21 cellular contexts compared by ENCODE assay signal in genomic region chr13:114090476-114090875, GRCh38. TPM values are rescaled to one million over a fixed set of nuclear protein-coding genes. Genes with fewer than 3 reads are reported as not detected.
DNase-seq lines count a peak whose midpoint lies in the region; ATAC-seq and TF ChIP-seq lines count a peak whose summit lies in the region.
"Had no signal": no experiment of that assay in that cellular context is flagged by ENCODE, and none has a peak within 500 bp of the region (broad histone marks: within the 10 kb centered on the region; RNA-seq: fewer than 3 reads in every experiment).

No MANE protein-coding gene starts in this region.

- TF ChIP-seq POLR2A in ovary (IDR thresholded peaks at IDR 0.05) = no peak

- H3K36me3 Mint-ChIP-seq in activated CD8-positive, alpha-beta T cell treated with anti-CD3 and anti-CD28 coated beads for 36 hours (ENCODE audit: low read depth) = peaks cover 48% of the 10 kb centered on the region
- H3K36me3 Mint-ChIP-seq in activated CD8-positive, alpha-beta T cell treated with anti-CD3 and anti-CD28 coated beads, Interleukin-2, amount 10 ng/mL, durations not matched to agents 7 days and 5 days (ENCODE audit: low read depth) = peaks cover 34% of the 10 kb centered on the region
- H3K36me3 Mint-ChIP-seq in central memory CD8-positive, alpha-beta T cell (ENCODE audit: insufficient read depth) = peaks cover 16% of the 10 kb centered on the region
- peaks cover 16% of the 10 kb centered on the region for H3K36me3 Mint-ChIP-seq in mesothelial cell of epicardium

- H3K4me1 ChIP-seq in ovary (ENCODE audit: insufficient read depth) = no peaks in the 10 kb centered on the region
- H3K4me1 ChIP-seq: gastroesophageal sphincter, uterus had no signal

- CTCF ChIA-PET in activated CD8-positive, alpha-beta T cell treated with anti-CD3 and anti-CD28 coated beads for 36 hours (lab: Charles Lee) = no interaction called here
- CTCF ChIA-PET in activated CD8-positive, alpha-beta T cell treated with anti-CD3 and anti-CD28 coated beads, Interleukin-2, amount 10 ng/mL, durations not matched to agents 7 days and 5 days (lab: Charles Lee) = interaction anchor here (1.2 kb wide), 1 partner anchor 19 kb away, joined by 6 read pairs; no protein-coding TSS in a partner anchor

- H3K27me3 ChIP-seq in HL-60 (ENCODE audit: insufficient read depth, poor library complexity, severe bottlenecking) (no peaks in the 10 kb centered on the region), ovary (no peaks in the 10 kb centered on the region)
- H3K27me3 ChIP-seq: gastroesophageal sphincter, uterus had no signal

- H3K4me1 Mint-ChIP-seq in activated CD8-positive, alpha-beta T cell treated with anti-CD3 and anti-CD28 coated beads for 36 hours (ENCODE audit: low read depth) = peaks cover 38% of the 10 kb centered on the region
- no peaks in the 10 kb centered on the region for H3K4me1 Mint-ChIP-seq in activated CD8-positive, alpha-beta T cell treated with anti-CD3 and anti-CD28 coated beads, Interleukin-2, amount 10 ng/mL, durations not matched to agents 7 days and 5 days (ENCODE audit: low read depth)
- peaks cover 51% of the 10 kb centered on the region for H3K4me1 Mint-ChIP-seq in central memory CD8-positive, alpha-beta T cell
- no peaks in the 10 kb centered on the region for H3K4me1 Mint-ChIP-seq in mesothelial cell of epicardium

- TF ChIP-seq CTCF in activated CD8-positive, alpha-beta T cell treated with anti-CD3 and anti-CD28 coated beads for 36 hours (IDR thresholded peaks at IDR 0.05) = no peak
- TF ChIP-seq CTCF in HL-60 (IDR thresholded peaks at IDR 0.05; ENCODE audit: insufficient read depth, low read length) (no peak), ovary (IDR thresholded peaks at IDR 0.05) (no peak), mesothelial cell of epicardium (IDR thresholded peaks at IDR 0.05; ENCODE audit: unreplicated experiment) (no peak)

- WGBS in ovary, 3 donors = 83 to 87% (median 87%) methylated on average over 11 of the region's 11 CpGs

- peak overlapping the region; percentile 77 for H3K27ac Mint-ChIP-seq in activated CD8-positive, alpha-beta T cell treated with anti-CD3 and anti-CD28 coated beads for 36 hours
- no peak overlapping the region for H3K27ac Mint-ChIP-seq in activated CD8-positive, alpha-beta T cell treated with anti-CD3 and anti-CD28 coated beads, Interleukin-2, amount 10 ng/mL, durations not matched to agents 7 days and 5 days
- peak overlapping the region; percentile 62 for H3K27ac Mint-ChIP-seq in central memory CD8-positive, alpha-beta T cell (ENCODE audit: low read depth)
- no peak overlapping the region for H3K27ac Mint-ChIP-seq in mesothelial cell of epicardium

- H3K27me3 Mint-ChIP-seq in activated CD8-positive, alpha-beta T cell treated with anti-CD3 and anti-CD28 coated beads for 36 hours = no peaks in the 10 kb centered on the region
- H3K27me3 Mint-ChIP-seq in activated CD8-positive, alpha-beta T cell treated with anti-CD3 and anti-CD28 coated beads, Interleukin-2, amount 10 ng/mL, durations not matched to agents 7 days and 5 days (ENCODE audit: low read depth) = no peaks in the 10 kb centered on the region
- H3K27me3 Mint-ChIP-seq in central memory CD8-positive, alpha-beta T cell = no peaks in the 10 kb centered on the region
- no peaks in the 10 kb centered on the region for H3K27me3 Mint-ChIP-seq in mesothelial cell of epicardium (ENCODE audit: low read depth)

- no peak for TF ChIP-seq EP300 in ovary (IDR thresholded peaks at IDR 0.05)

- peaks cover 35% of the 10 kb centered on the region for H3K9me3 Mint-ChIP-seq in activated CD8-positive, alpha-beta T cell treated with anti-CD3 and anti-CD28 coated beads for 36 hours
- peaks cover 44% of the 10 kb centered on the region for H3K9me3 Mint-ChIP-seq in activated CD8-positive, alpha-beta T cell treated with anti-CD3 and anti-CD28 coated beads, Interleukin-2, amount 10 ng/mL, durations not matched to agents 7 days and 5 days (ENCODE audit: insufficient read depth)
- peaks cover 18% of the 10 kb centered on the region for H3K9me3 Mint-ChIP-seq in central memory CD8-positive, alpha-beta T cell
- H3K9me3 Mint-ChIP-seq in mesothelial cell of epicardium = peaks cover 30% of the 10 kb centered on the region

- ATAC-seq in activated CD8-positive, alpha-beta T cell treated with anti-CD3 and anti-CD28 coated beads for 36 hours = peak; percentile 66
- no peak for ATAC-seq in activated CD8-positive, alpha-beta T cell treated with anti-CD3 and anti-CD28 coated beads, Interleukin-2, amount 10 ng/mL, durations not matched to agents 7 days and 5 days
- no peak for ATAC-seq in central memory CD8-positive, alpha-beta T cell (replicated peaks; ENCODE audit: extremely low read depth, poor library complexity, severe bottlenecking)
- no peak for ATAC-seq in GM18861 (IDR thresholded peaks at IDR 0.05; ENCODE audit: unreplicated experiment)
- ATAC-seq: gastroesophageal sphincter had no signal

- H3K27ac ChIP-seq in HL-60 (replicated peaks) (peak overlapping the region; percentile 50), ovary (no peak overlapping the region)
- H3K27ac ChIP-seq: gastroesophageal sphincter, SK-N-MC, uterus had no signal

- no peak overlapping the region for H3K4me3 ChIP-seq in HL-60 (replicated peaks; ENCODE audit: insufficient read depth, low read length)
- no peak overlapping the region for H3K4me3 ChIP-seq in ovary
- H3K4me3 ChIP-seq: gastroesophageal sphincter, SK-N-MC, uterus had no signal

- no peaks in the 10 kb centered on the region for H3K36me3 ChIP-seq in ovary
- H3K36me3 ChIP-seq: uterus had no signal

- no peak for DNase-seq in activated CD8-positive, alpha-beta T cell treated with anti-CD3 and anti-CD28 coated beads for 36 hours
- DNase-seq in activated CD8-positive, alpha-beta T cell treated with anti-CD3 and anti-CD28 coated beads, Interleukin-2, amount 10 ng/mL, durations not matched to agents 7 days and 5 days = no peak
- DNase-seq in HL-60 (ENCODE audit: low read depth in 1 of 2, low spot score in 1 of 2) = peak in 1 of 2 experiments; percentile 91
- no peak for DNase-seq in central memory CD8-positive, alpha-beta T cell (ENCODE audit: low spot score in 2 of 2)
- peak in 3 of 5 donors; percentile 9 to 14 (median 10) for DNase-seq in ovary
- DNase-seq in mesothelial cell of epicardium (ENCODE audit: low spot score in 2 of 2, unreplicated experiment in 2 of 2) = no peak
- no peak for DNase-seq in glomerular visceral epithelial cell (ENCODE audit: extremely low spot score)
- DNase-seq: activated CD8-positive, alpha-beta memory T cell treated with anti-CD3 and anti-CD28 coated beads, Interleukin-2, amount 50 U/mL, for 4 hours; amniotic stem cell; cerebellar nuclear complex; COR-L47; mesendoderm; NCI-H1436 treated with DMSO at 0.1 percent for 48 hours; NCI-H446; occipital lobe; small intestine; stimulated activated naive CD4-positive, alpha-beta T cell; uterus had no signal

- POLR2A ChIA-PET in activated CD8-positive, alpha-beta T cell treated with anti-CD3 and anti-CD28 coated beads for 36 hours (lab: Charles Lee) = interaction anchor here (1.0 kb wide), 1 partner anchor 36 kb away, joined by 3 read pairs; no protein-coding TSS in a partner anchor
- POLR2A ChIA-PET in activated CD8-positive, alpha-beta T cell treated with anti-CD3 and anti-CD28 coated beads, Interleukin-2, amount 10 ng/mL, durations not matched to agents 7 days and 5 days (lab: Charles Lee) = no interaction called here

- H3K4me3 Mint-ChIP-seq in activated CD8-positive, alpha-beta T cell treated with anti-CD3 and anti-CD28 coated beads for 36 hours = peak overlapping the region; percentile 16
- H3K4me3 Mint-ChIP-seq in activated CD8-positive, alpha-beta T cell treated with anti-CD3 and anti-CD28 coated beads, Interleukin-2, amount 10 ng/mL, durations not matched to agents 7 days and 5 days = no peak overlapping the region
- no peak overlapping the region for H3K4me3 Mint-ChIP-seq in central memory CD8-positive, alpha-beta T cell
- H3K4me3 Mint-ChIP-seq in mesothelial cell of epicardium = no peak overlapping the region

- no peaks in the 10 kb centered on the region for H3K9me3 ChIP-seq in ovary

- intact Hi-C loops in activated CD8-positive, alpha-beta T cell treated with anti-CD3 and anti-CD28 coated beads for 36 hours (cut with micrococcal nuclease) = no loop called here
- intact Hi-C loops in ovary (cut with DNase I) = no loop called here

RNA-seq across cellular contexts. Expression of gene RASA3, which starts 41.9 kb away (rescaled TPM):
- 10 to 100 TPM; 28.9 to 32.3 TPM for total RNA-seq in activated CD8-positive, alpha-beta T cell treated with anti-CD3 and anti-CD28 coated beads for 36 hours
- total RNA-seq in activated CD8-positive, alpha-beta T cell treated with anti-CD3 and anti-CD28 coated beads, Interleukin-2, amount 10 ng/mL, durations not matched to agents 7 days and 5 days = 10 to 100 TPM; 36.9 to 39.3 TPM
- 10 to 100 TPM in 3 of 7 donors, 1 to 10 TPM in 4; 5.4 to 16.9 (median 9.4) TPM for total RNA-seq in ovary
- polyA plus RNA-seq in ovary = 1 to 10 TPM; 6.8 to 9.8 TPM
- total RNA-seq in mesothelial cell of epicardium = 13.5 to 14.6 TPM (median 13.7 TPM) in 3 replicates

Comparison
In these comparisons a context has a peak if more than half of its experiments do, and no peak if none do; other contexts are left out.
1. H3K27ac Mint-ChIP-seq: peak in activated CD8-positive, alpha-beta T cell treated with anti-CD3 and anti-CD28 coated beads for 36 hours (single experiment) and central memory CD8-positive, alpha-beta T cell (single experiment); none in activated CD8-positive, alpha-beta T cell treated with anti-CD3 and anti-CD28 coated beads, Interleukin-2, amount 10 ng/mL, durations not matched to agents 7 days and 5 days (single experiment) and mesothelial cell of epicardium (single experiment).
2. DNase-seq: peak in ovary (3 of 5); none in activated CD8-positive, alpha-beta T cell treated with anti-CD3 and anti-CD28 coated beads for 36 hours (single experiment), activated CD8-positive, alpha-beta T cell treated with anti-CD3 and anti-CD28 coated beads, Interleukin-2, amount 10 ng/mL, durations not matched to agents 7 days and 5 days (single experiment), central memory CD8-positive, alpha-beta T cell (0 of 2), mesothelial cell of epicardium (0 of 2) and glomerular visceral epithelial cell (single experiment).